Comparison of ENCODE assay signal across 8 cellular contexts in genomic region chr5:147098233-147098790, GRCh38.
DNase-seq lines count a peak whose midpoint lies in the region; ATAC-seq and TF ChIP-seq lines count a peak whose summit lies in the region.

No MANE protein-coding gene starts in this region.

- no peaks in the 10 kb centered on the region for H3K36me3 ChIP-seq in right atrium auricular region

- H3K27ac Mint-ChIP-seq in activated CD4-positive, alpha-beta memory T cell treated with anti-CD3 and anti-CD28 coated beads, Interleukin-2, amount 10 ng/mL, durations not matched to agents 7 days and 5 days: no peak overlapping the region
- H3K27ac Mint-ChIP-seq in stimulated activated effector memory CD8-positive, alpha-beta T cell treated with anti-CD3 and anti-CD28 coated beads, Interleukin-12 subunit alpha, Interleukin-12 subunit beta, amount 100 ng/mL, for 72 hours: no peak overlapping the region

- POLR2A ChIA-PET in activated CD4-positive, alpha-beta memory T cell treated with anti-CD3 and anti-CD28 coated beads, Interleukin-2, amount 10 ng/mL, durations not matched to agents 7 days and 5 days (lab: Charles Lee): no interaction called here

- no peaks in the 10 kb centered on the region for H3K27me3 Mint-ChIP-seq in activated CD4-positive, alpha-beta memory T cell treated with anti-CD3 and anti-CD28 coated beads, Interleukin-2, amount 10 ng/mL, durations not matched to agents 7 days and 5 days

- H3K27me3 ChIP-seq in right atrium auricular region: no peaks in the 10 kb centered on the region

- CTCF ChIA-PET in activated CD4-positive, alpha-beta memory T cell treated with anti-CD3 and anti-CD28 coated beads, Interleukin-2, amount 10 ng/mL, durations not matched to agents 7 days and 5 days (lab: Charles Lee): interaction anchor here (1.2 to 2.7 kb wide), 3 partner anchors 11 to 90 kb away, joined by 3 to 14 read pairs (median 4); no protein-coding TSS in a partner anchor

- peak; percentile 63 for ATAC-seq in GM21723 (IDR thresholded peaks at IDR 0.05; ENCODE audit: unreplicated experiment)
- ATAC-seq in stimulated activated naive CD8-positive, alpha-beta T cell treated with anti-CD3 and anti-CD28 coated beads, Interleukin-15, Interleukin-2, amounts not matched to agents 100 U/mL and 50 U/mL, for 24 hours: no peak
- ATAC-seq in stimulated activated effector memory CD8-positive, alpha-beta T cell treated with anti-CD3 and anti-CD28 coated beads, Interleukin-12 subunit alpha, Interleukin-12 subunit beta, amount 100 ng/mL, for 72 hours: no peak

- H3K36me3 Mint-ChIP-seq in activated CD4-positive, alpha-beta memory T cell treated with anti-CD3 and anti-CD28 coated beads, Interleukin-2, amount 10 ng/mL, durations not matched to agents 7 days and 5 days (ENCODE audit: low read depth): no peaks in the 10 kb centered on the region
- no peaks in the 10 kb centered on the region for H3K36me3 Mint-ChIP-seq in stimulated activated effector memory CD8-positive, alpha-beta T cell treated with anti-CD3 and anti-CD28 coated beads, Interleukin-12 subunit alpha, Interleukin-12 subunit beta, amount 100 ng/mL, for 72 hours

- no peak overlapping the region for H3K27ac ChIP-seq in right atrium auricular region

- no peaks in the 10 kb centered on the region for H3K4me1 Mint-ChIP-seq in activated CD4-positive, alpha-beta memory T cell treated with anti-CD3 and anti-CD28 coated beads, Interleukin-2, amount 10 ng/mL, durations not matched to agents 7 days and 5 days
- no peaks in the 10 kb centered on the region for H3K4me1 Mint-ChIP-seq in stimulated activated effector memory CD8-positive, alpha-beta T cell treated with anti-CD3 and anti-CD28 coated beads, Interleukin-12 subunit alpha, Interleukin-12 subunit beta, amount 100 ng/mL, for 72 hours

- DNase-seq in COLO668 (lab: John Stamatoyannopoulos, UW; ENCODE audit: unreplicated experiment) (peak; percentile 42), NCI-H146 (lab: John Stamatoyannopoulos, UW) (peak; percentile 79), right atrium auricular region (ENCODE audit: low spot score) (no peak), NCI-H2081 treated with DMSO at 0.1 percent for 48 hours (lab: John Stamatoyannopoulos, UW) (no peak)
- DNase-seq in activated CD4-positive, alpha-beta memory T cell treated with anti-CD3 and anti-CD28 coated beads, Interleukin-2, amount 10 ng/mL, durations not matched to agents 7 days and 5 days: peak; percentile 19
- peak; percentile 4 for DNase-seq in stimulated activated naive CD8-positive, alpha-beta T cell treated with anti-CD3 and anti-CD28 coated beads, Interleukin-15, Interleukin-2, amounts not matched to agents 100 U/mL and 50 U/mL, for 24 hours
- DNase-seq in stimulated activated effector memory CD8-positive, alpha-beta T cell treated with anti-CD3 and anti-CD28 coated beads, Interleukin-12 subunit alpha, Interleukin-12 subunit beta, amount 100 ng/mL, for 72 hours (ENCODE audit: low spot score in 2 of 2): no peak

- no peaks in the 10 kb centered on the region for H3K9me3 Mint-ChIP-seq in activated CD4-positive, alpha-beta memory T cell treated with anti-CD3 and anti-CD28 coated beads, Interleukin-2, amount 10 ng/mL, durations not matched to agents 7 days and 5 days
- no peaks in the 10 kb centered on the region for H3K9me3 Mint-ChIP-seq in stimulated activated effector memory CD8-positive, alpha-beta T cell treated with anti-CD3 and anti-CD28 coated beads, Interleukin-12 subunit alpha, Interleukin-12 subunit beta, amount 100 ng/mL, for 72 hours

- H3K4me1 ChIP-seq in right atrium auricular region: peaks cover 0 to 12% of the 10 kb centered on the region in 2 donors

- peak; percentile 25 to 60 for TF ChIP-seq CTCF in right atrium auricular region (IDR thresholded peaks at IDR 0.05)

- H3K4me3 ChIP-seq in right atrium auricular region: no peak overlapping the region

- H3K4me3 Mint-ChIP-seq in activated CD4-positive, alpha-beta memory T cell treated with anti-CD3 and anti-CD28 coated beads, Interleukin-2, amount 10 ng/mL, durations not matched to agents 7 days and 5 days: no peak overlapping the region
- H3K4me3 Mint-ChIP-seq in stimulated activated effector memory CD8-positive, alpha-beta T cell treated with anti-CD3 and anti-CD28 coated beads, Interleukin-12 subunit alpha, Interleukin-12 subunit beta, amount 100 ng/mL, for 72 hours: no peak overlapping the region

- H3K9me3 ChIP-seq in right atrium auricular region: no peaks in the 10 kb centered on the region

Comparison
In these comparisons a context has a peak if more than half of its experiments do, and no peak if none do; other contexts are left out.
1. DNase-seq: peak in COLO668 (single experiment), NCI-H146 (single experiment), activated CD4-positive, alpha-beta memory T cell treated with anti-CD3 and anti-CD28 coated beads, Interleukin-2, amount 10 ng/mL, durations not matched to agents 7 days and 5 days (single experiment) and stimulated activated naive CD8-positive, alpha-beta T cell treated with anti-CD3 and anti-CD28 coated beads, Interleukin-15, Interleukin-2, amounts not matched to agents 100 U/mL and 50 U/mL, for 24 hours (single experiment); none in right atrium auricular region (single experiment), stimulated activated effector memory CD8-positive, alpha-beta T cell treated with anti-CD3 and anti-CD28 coated beads, Interleukin-12 subunit alpha, Interleukin-12 subunit beta, amount 100 ng/mL, for 72 hours (0 of 2) and NCI-H2081 treated with DMSO at 0.1 percent for 48 hours (single experiment).